In genomic region chr1:66013371-66013770, GRCh38 we compare ENCODE assay signal across 21 cellular contexts.
"Had no signal": no experiment of that assay in that cellular context is flagged by ENCODE, and none has a peak within 500 bp of the region (broad histone marks: within the 10 kb centered on the region; RNA-seq: fewer than 3 reads in every experiment).

No MANE protein-coding gene starts in this region.

- H3K36me3 Mint-ChIP-seq: naive thymus-derived CD4-positive, alpha-beta T cell; neural progenitor cell had no signal

- H3K27me3 ChIP-seq: brain microvascular endothelial cell, colonic mucosa, foreskin keratinocyte, right atrium auricular region, tibial nerve had no signal

- H3K9me3 Mint-ChIP-seq: activated CD4-positive, alpha-beta T cell treated with anti-CD3 and anti-CD28 coated beads, Interleukin-2, amount 10 ng/mL, durations not matched to agents 7 days and 5 days; activated naive CD4-positive, alpha-beta T cell treated with anti-CD3 and anti-CD28 coated beads for 36 hours; activated T-cell treated with anti-CD3 and anti-CD28 coated beads, Interleukin-2, amount 50 U/mL, for 24 hours; activated T-helper 2 cell treated with anti-CD3 and anti-CD28 coated beads, Interferon-gamma antibody, Interleukin-2, Interleukin-4, amounts not matched to agents 10 μg/mL and 5 μg/mL and 100 μg/mL, durations not matched to agents 14 hours and 24 hours and 36 hours; neural progenitor cell had no signal

- H3K4me3 Mint-ChIP-seq: activated CD4-positive, alpha-beta T cell treated with anti-CD3 and anti-CD28 coated beads, Interleukin-2, amount 10 ng/mL, durations not matched to agents 7 days and 5 days; activated CD8-positive, alpha-beta T cell treated with anti-CD3 and anti-CD28 coated beads, Interleukin-2, amount 10 ng/mL, durations not matched to agents 7 days and 5 days; activated naive CD4-positive, alpha-beta T cell treated with anti-CD3 and anti-CD28 coated beads for 36 hours; activated T-cell treated with anti-CD3 and anti-CD28 coated beads, Interleukin-2, amount 50 U/mL, for 24 hours; naive thymus-derived CD4-positive, alpha-beta T cell; neural progenitor cell had no signal

- H2AFZ ChIP-seq: neural progenitor cell had no signal

- H3K27ac ChIP-seq: brain microvascular endothelial cell, colonic mucosa, foreskin keratinocyte, neural progenitor cell, prostate gland, right atrium auricular region, skin epidermis, tibial nerve had no signal

- H3K9ac ChIP-seq: neural progenitor cell had no signal

- H3K4me2 ChIP-seq: neural progenitor cell had no signal

- ATAC-seq: foreskin keratinocyte; left cardiac atrium; naive thymus-derived CD4-positive, alpha-beta T cell; stimulated activated naive CD8-positive, alpha-beta T cell treated with anti-CD3 and anti-CD28 coated beads, Interleukin-15, Interleukin-2, amounts not matched to agents 100 U/mL and 50 U/mL, for 24 hours had no signal

- H3K9me3 ChIP-seq: colonic mucosa, prostate gland, right atrium auricular region, tibial nerve had no signal

- DNase-seq: activated CD4-positive, alpha-beta T cell treated with anti-CD3 and anti-CD28 coated beads, Interleukin-2, amount 10 ng/mL, durations not matched to agents 7 days and 5 days; activated CD8-positive, alpha-beta T cell treated with anti-CD3 and anti-CD28 coated beads, Interleukin-2, amount 10 ng/mL, durations not matched to agents 7 days and 5 days; activated naive CD4-positive, alpha-beta T cell treated with anti-CD3 and anti-CD28 coated beads for 36 hours; activated T-cell treated with anti-CD3 and anti-CD28 coated beads, Interleukin-2, amount 50 U/mL, for 24 hours; aorta; brain microvascular endothelial cell; central memory CD4-positive, alpha-beta T cell; colonic mucosa; foreskin keratinocyte; glutamatergic neuron; hippocampal formation; left cardiac atrium; mesendoderm; naive thymus-derived CD4-positive, alpha-beta T cell; stimulated activated naive CD8-positive, alpha-beta T cell treated with anti-CD3 and anti-CD28 coated beads, Interleukin-15, Interleukin-2, amounts not matched to agents 100 U/mL and 50 U/mL, for 24 hours had no signal

- H3K4me1 Mint-ChIP-seq: neural progenitor cell had no signal

- H3K27ac Mint-ChIP-seq: activated CD4-positive, alpha-beta T cell treated with anti-CD3 and anti-CD28 coated beads, Interleukin-2, amount 10 ng/mL, durations not matched to agents 7 days and 5 days; activated CD8-positive, alpha-beta T cell treated with anti-CD3 and anti-CD28 coated beads, Interleukin-2, amount 10 ng/mL, durations not matched to agents 7 days and 5 days; activated naive CD4-positive, alpha-beta T cell treated with anti-CD3 and anti-CD28 coated beads for 36 hours; activated T-cell treated with anti-CD3 and anti-CD28 coated beads, Interleukin-2, amount 50 U/mL, for 24 hours; activated T-helper 2 cell treated with anti-CD3 and anti-CD28 coated beads, Interferon-gamma antibody, Interleukin-2, Interleukin-4, amounts not matched to agents 10 μg/mL and 5 μg/mL and 100 μg/mL, durations not matched to agents 14 hours and 24 hours and 36 hours; naive thymus-derived CD4-positive, alpha-beta T cell; neural progenitor cell had no signal

- H3K4me1 ChIP-seq: colonic mucosa, foreskin keratinocyte, neural progenitor cell, prostate gland, right atrium auricular region, tibial nerve had no signal

- H3K4me3 ChIP-seq: colonic mucosa, neural progenitor cell, prostate gland, right atrium auricular region, skin epidermis, tibial nerve had no signal

- H3K36me3 ChIP-seq: brain microvascular endothelial cell, colonic mucosa, neural progenitor cell, prostate gland, right atrium auricular region, tibial nerve had no signal

- H3K27me3 Mint-ChIP-seq: activated CD4-positive, alpha-beta T cell treated with anti-CD3 and anti-CD28 coated beads, Interleukin-2, amount 10 ng/mL, durations not matched to agents 7 days and 5 days had no signal
